ENCODE assay signal across 8 cellular contexts in the genomic region with DNA sequence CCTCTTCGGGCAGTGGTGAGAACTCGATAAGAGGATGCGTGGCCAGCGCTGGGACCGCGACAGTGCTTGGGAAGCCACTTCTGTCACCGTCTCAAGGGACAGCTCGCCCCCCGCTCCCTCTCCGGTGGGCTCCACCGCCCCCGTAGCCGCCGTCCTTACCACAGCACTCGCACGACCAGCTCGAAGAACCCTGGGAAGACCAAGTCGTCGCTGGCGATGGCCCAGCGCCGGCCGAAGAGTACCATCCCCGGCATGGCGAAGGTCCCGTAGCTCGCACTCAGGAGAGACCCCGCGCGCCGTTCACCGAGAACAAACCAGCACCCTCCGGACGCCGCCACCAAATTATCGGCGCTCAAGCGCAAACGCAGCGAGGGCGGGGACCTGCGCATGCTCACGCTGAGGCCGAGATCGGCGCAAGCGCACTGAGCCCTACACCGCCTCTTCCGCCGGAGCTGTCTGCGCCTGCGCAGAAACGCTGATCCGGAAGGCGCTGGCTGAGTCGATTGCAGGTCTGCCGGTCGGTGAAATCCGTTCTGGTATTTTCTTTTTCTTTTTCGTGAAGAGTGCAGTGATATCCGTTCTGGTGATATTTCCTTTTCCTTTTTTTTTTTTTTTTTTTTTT. TPM values are rescaled to one million over a fixed set of nuclear protein-coding genes. Genes with fewer than 3 reads are reported as not detected.
DNase-seq lines count a peak whose midpoint lies in the region; ATAC-seq and TF ChIP-seq lines count a peak whose summit lies in the region.

TSS of gene DAGLB (minus strand) at position 366 of the 622 bp plus-strand sequence. CDS start at position 254, 112 bp downstream.

- ATAC-seq in natural killer cell treated with Interleukin-12 subunit alpha and Interleukin-12 subunit beta and Interleukin-15 and Interleukin-18, amount 100 ng/mL, for 72 hours: peak; percentile 93 to 95

- no peaks in the 10 kb centered on the region for H3K9me3 ChIP-seq in HAP-1
- no peaks in the 10 kb centered on the region for H3K9me3 ChIP-seq in MG63

- peaks cover 15% of the 10 kb centered on the region for H3K36me3 Mint-ChIP-seq in natural killer cell treated with Interleukin-12 subunit alpha and Interleukin-12 subunit beta and Interleukin-15 and Interleukin-18, amount 100 ng/mL, for 72 hours

- no peaks in the 10 kb centered on the region for H3K9me3 Mint-ChIP-seq in natural killer cell treated with Interleukin-12 subunit alpha and Interleukin-12 subunit beta and Interleukin-15 and Interleukin-18, amount 100 ng/mL, for 72 hours

- H3K27me3 ChIP-seq in HAP-1 (ENCODE audit: low read depth) (no peaks in the 10 kb centered on the region), MG63 (no peaks in the 10 kb centered on the region)

- DNase-seq in ELR (ENCODE audit: low read depth) (peak; percentile 95), HAP-1 (ENCODE audit: low spot score in 2 of 2) (peak; percentile 91 to 96), MG63 (peak; percentile 85), SHP77 (lab: John Stamatoyannopoulos, UW) (peak; percentile 84 to 94), fibroblast of pulmonary artery (ENCODE audit: low read depth) (peak; percentile 94)
- peak; percentile 93 for DNase-seq in activated effector memory CD4-positive, alpha-beta T cell treated with Interleukin-2 at 50 U/mL for 16 hours
- DNase-seq in natural killer cell treated with Interleukin-12 subunit alpha and Interleukin-12 subunit beta and Interleukin-15 and Interleukin-18, amount 100 ng/mL, for 72 hours (ENCODE audit: low spot score): peak; percentile 95
- peak; percentile 90 for DNase-seq in stimulated activated naive CD4-positive, alpha-beta T cell treated with Interleukin-2 at 50 U/mL for 16 hours (lab: John Stamatoyannopoulos, UW)

- in situ Hi-C loops in HAP-1 (cut with MboI; ENCODE audit: low sequenced_read_pairs): no loop called here

- no peaks in the 10 kb centered on the region for H3K27me3 Mint-ChIP-seq in natural killer cell treated with Interleukin-12 subunit alpha and Interleukin-12 subunit beta and Interleukin-15 and Interleukin-18, amount 100 ng/mL, for 72 hours

- peaks cover 14 to 19% of the 10 kb centered on the region in 2 donors for H3K4me1 Mint-ChIP-seq in natural killer cell treated with Interleukin-12 subunit alpha and Interleukin-12 subunit beta and Interleukin-15 and Interleukin-18, amount 100 ng/mL, for 72 hours (ENCODE audit: low read depth in 2 of 2)

- TF ChIP-seq CTCF in fibroblast of pulmonary artery (IDR thresholded peaks at IDR 0.05; ENCODE audit: low read length, missing control alignments): no peak

- H3K4me3 Mint-ChIP-seq in natural killer cell treated with Interleukin-12 subunit alpha and Interleukin-12 subunit beta and Interleukin-15 and Interleukin-18, amount 100 ng/mL, for 72 hours: peak within 1 kb of the TSS; percentile 94

- H3K4me3 ChIP-seq in HAP-1 (peak within 1 kb of the TSS; percentile 99), MG63 (peak within 1 kb of the TSS; percentile 91), fibroblast of pulmonary artery (replicated peaks; ENCODE audit: low read depth, low read length) (peak within 1 kb of the TSS; percentile 97)

- peaks cover 7% of the 10 kb centered on the region; the same call in 1 of the 2 replicates for H3K4me1 ChIP-seq in HAP-1

- peaks cover 27% of the 10 kb centered on the region for H3K36me3 ChIP-seq in HAP-1 (replicated peaks)
- H3K36me3 ChIP-seq in MG63: peaks cover 27% of the 10 kb centered on the region

- peak within 1 kb of the TSS; percentile 93 to 99 for H3K27ac Mint-ChIP-seq in natural killer cell treated with Interleukin-12 subunit alpha and Interleukin-12 subunit beta and Interleukin-15 and Interleukin-18, amount 100 ng/mL, for 72 hours

RNA-seq across cellular contexts. Expression of gene DAGLB, which starts in this region (rescaled TPM):
- 15.6 and 59.1 TPM in 2 replicates for total RNA-seq in MG63 (2014; rRNA removed; shearing (Covaris generic); ENCODE audit: low replicate concordance)
- total RNA-seq in natural killer cell treated with Interleukin-12 subunit alpha and Interleukin-12 subunit beta and Interleukin-15 and Interleukin-18, amount 100 ng/mL, for 72 hours: 10 to 100 TPM; 19.6 to 30.6 TPM

Comparison
In these comparisons a context has a peak if more than half of its experiments do, and no peak if none do; other contexts are left out.
1. Peak in every context shown above with its lines: DNase-seq, ATAC-seq and H3K4me3 ChIP-seq.